Comparison of ENCODE assay signal across 1 cellular context in the genomic region with DNA sequence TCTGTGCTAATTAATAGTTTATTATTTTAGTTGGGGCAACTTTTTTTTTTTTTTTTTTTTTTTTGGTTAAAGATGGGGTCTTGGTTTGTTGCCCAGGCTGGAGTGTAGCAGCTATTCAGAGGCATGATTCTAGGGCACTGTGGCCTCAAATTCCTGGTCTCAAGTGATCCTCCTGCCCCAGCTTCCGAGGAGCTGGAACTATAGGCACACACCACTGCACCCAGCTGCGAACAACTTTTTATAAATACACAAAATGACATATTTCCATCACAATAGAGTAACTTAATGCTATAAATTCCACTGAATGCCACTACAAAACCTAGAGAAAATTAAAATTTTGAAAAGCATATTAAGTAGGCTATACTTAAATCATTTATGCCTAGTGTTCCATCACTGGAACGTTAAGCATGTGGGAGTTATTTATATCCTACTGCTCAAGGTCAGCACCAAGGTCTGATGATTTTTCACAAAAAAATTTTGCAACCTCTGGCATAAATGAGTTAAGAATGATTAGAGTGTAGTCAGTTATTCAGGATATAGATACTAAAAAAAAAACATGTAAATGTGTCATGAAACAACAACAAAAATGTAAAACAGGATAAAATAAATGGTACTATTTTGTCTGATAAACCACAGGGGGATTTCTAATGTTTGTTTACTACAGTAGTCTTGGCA.
TF ChIP-seq lines count a peak whose summit lies in the region.

No MANE protein-coding gene starts in this region.

TF ChIP-seq in HepG2, 621 proteins besides CTCF, POLR2A, EP300 and RAD21:
- TF ChIP-seq ZBTB7B (CRISPR knock-in tag; IDR thresholded peaks at IDR 0.05): no peak
- TF ChIP-seq, protein P1, sequence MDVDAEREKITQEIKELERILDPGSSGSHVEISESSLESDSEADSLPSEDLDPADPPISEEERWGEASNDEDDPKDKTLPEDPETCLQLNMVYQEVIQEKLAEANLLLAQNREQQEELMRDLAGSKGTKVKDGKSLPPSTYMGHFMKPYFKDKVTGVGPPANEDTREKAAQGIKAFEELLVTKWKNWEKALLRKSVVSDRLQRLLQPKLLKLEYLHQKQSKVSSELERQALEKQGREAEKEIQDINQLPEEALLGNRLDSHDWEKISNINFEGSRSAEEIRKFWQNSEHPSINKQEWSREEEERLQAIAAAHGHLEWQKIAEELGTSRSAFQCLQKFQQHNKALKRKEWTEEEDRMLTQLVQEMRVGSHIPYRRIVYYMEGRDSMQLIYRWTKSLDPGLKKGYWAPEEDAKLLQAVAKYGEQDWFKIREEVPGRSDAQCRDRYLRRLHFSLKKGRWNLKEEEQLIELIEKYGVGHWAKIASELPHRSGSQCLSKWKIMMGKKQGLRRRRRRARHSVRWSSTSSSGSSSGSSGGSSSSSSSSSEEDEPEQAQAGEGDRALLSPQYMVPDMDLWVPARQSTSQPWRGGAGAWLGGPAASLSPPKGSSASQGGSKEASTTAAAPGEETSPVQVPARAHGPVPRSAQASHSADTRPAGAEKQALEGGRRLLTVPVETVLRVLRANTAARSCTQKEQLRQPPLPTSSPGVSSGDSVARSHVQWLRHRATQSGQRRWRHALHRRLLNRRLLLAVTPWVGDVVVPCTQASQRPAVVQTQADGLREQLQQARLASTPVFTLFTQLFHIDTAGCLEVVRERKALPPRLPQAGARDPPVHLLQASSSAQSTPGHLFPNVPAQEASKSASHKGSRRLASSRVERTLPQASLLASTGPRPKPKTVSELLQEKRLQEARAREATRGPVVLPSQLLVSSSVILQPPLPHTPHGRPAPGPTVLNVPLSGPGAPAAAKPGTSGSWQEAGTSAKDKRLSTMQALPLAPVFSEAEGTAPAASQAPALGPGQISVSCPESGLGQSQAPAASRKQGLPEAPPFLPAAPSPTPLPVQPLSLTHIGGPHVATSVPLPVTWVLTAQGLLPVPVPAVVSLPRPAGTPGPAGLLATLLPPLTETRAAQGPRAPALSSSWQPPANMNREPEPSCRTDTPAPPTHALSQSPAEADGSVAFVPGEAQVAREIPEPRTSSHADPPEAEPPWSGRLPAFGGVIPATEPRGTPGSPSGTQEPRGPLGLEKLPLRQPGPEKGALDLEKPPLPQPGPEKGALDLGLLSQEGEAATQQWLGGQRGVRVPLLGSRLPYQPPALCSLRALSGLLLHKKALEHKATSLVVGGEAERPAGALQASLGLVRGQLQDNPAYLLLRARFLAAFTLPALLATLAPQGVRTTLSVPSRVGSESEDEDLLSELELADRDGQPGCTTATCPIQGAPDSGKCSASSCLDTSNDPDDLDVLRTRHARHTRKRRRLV (CRISPR knock-in tag; IDR thresholded peaks at IDR 0.05): no peak
- TF ChIP-seq, protein P2, sequence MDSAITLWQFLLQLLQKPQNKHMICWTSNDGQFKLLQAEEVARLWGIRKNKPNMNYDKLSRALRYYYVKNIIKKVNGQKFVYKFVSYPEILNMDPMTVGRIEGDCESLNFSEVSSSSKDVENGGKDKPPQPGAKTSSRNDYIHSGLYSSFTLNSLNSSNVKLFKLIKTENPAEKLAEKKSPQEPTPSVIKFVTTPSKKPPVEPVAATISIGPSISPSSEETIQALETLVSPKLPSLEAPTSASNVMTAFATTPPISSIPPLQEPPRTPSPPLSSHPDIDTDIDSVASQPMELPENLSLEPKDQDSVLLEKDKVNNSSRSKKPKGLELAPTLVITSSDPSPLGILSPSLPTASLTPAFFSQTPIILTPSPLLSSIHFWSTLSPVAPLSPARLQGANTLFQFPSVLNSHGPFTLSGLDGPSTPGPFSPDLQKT (CRISPR knock-in tag; IDR thresholded peaks at IDR 0.05; ENCODE audit: borderline replicate concordance): no peak
- TF ChIP-seq, protein P3, sequence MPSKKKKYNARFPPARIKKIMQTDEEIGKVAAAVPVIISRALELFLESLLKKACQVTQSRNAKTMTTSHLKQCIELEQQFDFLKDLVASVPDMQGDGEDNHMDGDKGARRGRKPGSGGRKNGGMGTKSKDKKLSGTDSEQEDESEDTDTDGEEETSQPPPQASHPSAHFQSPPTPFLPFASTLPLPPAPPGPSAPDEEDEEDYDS (CRISPR knock-in tag; IDR thresholded peaks at IDR 0.05): no peak
- peak; percentile 72; the same call in 1 of the 2 replicates for TF ChIP-seq POLR2AphosphoS2 (IDR thresholded peaks at IDR 0.05; ENCODE audit: low read depth, low read length)
- no peak for TF ChIP-seq NBN (conservative IDR thresholded peaks at IDR 0.05)
